1 cellular context compared by ENCODE assay signal in genomic region chr17:63698886-63699637, GRCh38.
TF ChIP-seq lines count a peak whose summit lies in the region.

No MANE protein-coding gene starts in this region.

TF ChIP-seq in H1, 55 proteins besides CTCF, POLR2A, EP300 and RAD21:
- TF ChIP-seq RXRA (IDR thresholded peaks at IDR 0.05; ENCODE audit: insufficient read depth, low read depth, low read length) (no peak), KDM4A (IDR thresholded peaks at IDR 0.05; ENCODE audit: low read depth, low read length, severe bottlenecking) (peak; percentile 15), HDAC2 (IDR thresholded peaks at IDR 0.05; ENCODE audit: borderline replicate concordance in 1 of 2, low read depth in 2 of 2, low read length in 2 of 2) (0 out of 4 replicates have a peak, but pooled peaks of 1 of the 2 experiments have one; percentile 42)
